In the genomic region with DNA sequence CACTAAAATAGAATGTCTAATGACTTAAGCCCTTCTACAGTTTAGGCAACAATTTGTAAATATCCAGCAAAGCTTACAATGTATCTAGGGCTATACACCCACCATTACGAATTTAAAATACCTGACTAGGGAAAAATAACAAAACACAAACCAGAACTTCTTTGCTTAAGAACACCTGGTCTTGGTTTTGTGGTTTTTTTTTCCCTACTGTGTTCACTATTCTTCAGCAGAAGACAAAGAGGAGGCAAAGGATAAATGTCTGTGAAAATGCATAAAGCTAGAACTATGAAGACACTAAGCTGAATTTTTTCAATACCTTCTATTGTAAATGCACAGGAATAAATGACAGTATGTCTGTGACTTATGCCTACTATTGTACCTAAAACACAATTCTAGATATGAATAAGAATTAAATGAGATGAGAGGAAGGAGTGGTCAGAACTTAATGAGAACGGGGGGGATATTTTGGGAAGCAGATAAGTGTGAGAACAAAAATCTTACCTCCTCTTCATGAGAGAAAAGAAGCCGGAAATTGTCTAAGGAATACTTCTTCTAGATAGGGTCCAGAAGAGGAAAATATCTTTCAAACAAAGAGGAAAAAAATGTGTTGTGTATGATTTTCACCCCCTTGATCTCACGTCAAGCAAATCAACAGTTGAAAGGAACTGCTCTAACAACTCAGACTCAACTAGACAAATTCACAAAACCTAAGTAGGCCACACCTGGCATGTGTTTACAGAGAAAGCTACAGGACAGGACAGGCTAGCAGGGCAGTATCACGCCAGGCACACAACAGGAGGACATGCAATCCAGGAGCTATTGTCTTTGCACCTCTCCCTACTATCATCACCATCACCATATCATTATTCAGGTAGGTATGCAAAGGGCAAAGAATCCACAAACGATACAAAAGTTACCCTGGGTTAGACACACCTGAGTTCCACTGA, we compare ENCODE assay signal across 11 cellular contexts.
DNase-seq lines count a peak whose midpoint lies in the region; ATAC-seq, FAIRE-seq and TF ChIP-seq lines count a peak whose summit lies in the region.
"Had no signal": no experiment of that assay in that cellular context is flagged by ENCODE, and none has a peak within 500 bp of the region (broad histone marks: within the 10 kb centered on the region; RNA-seq: fewer than 3 reads in every experiment).

No MANE protein-coding gene starts in this region.

- no peak for TF ChIP-seq POLR2A in GM12891 (IDR thresholded peaks at IDR 0.05; ENCODE audit: low read depth, low read length)

- H3K9me3 ChIP-seq in BLaER1 treated with 17β-estradiol and CSF1 and Interleukin-3, amounts not matched to agents 10 nM and 100 nM (replicated peaks in 1 of 11): peaks cover 0 to 4% (median 0%) of the 10 kb centered on the region in 11 experiments; a peak in 1 of 22 replicates
- H3K9me3 ChIP-seq in SK-N-MC (ENCODE audit: low read depth, low read length) (0 out of 2 replicates have a peak, but pooled peaks cover 2% of the 10 kb centered on the region), lower lobe of right lung (no peaks in the 10 kb centered on the region)

- H3K4me2 ChIP-seq in BLaER1 treated with 17β-estradiol and CSF1 and Interleukin-3, amounts not matched to agents 10 nM and 100 nM: peak overlapping the region; percentile 29 to 70 (median 50); a peak in 19 of 22 replicates

- intact Hi-C loops in left colon (cut with DNase I, micrococcal nuclease) (no loop called here), lower lobe of right lung (cut with DNase I) (no loop called here)

- peaks cover 0 to 62% (median 26%) of the 10 kb centered on the region in 11 experiments; a peak in 15 of 22 replicates for H3K36me3 ChIP-seq in BLaER1 treated with 17β-estradiol and CSF1 and Interleukin-3, amounts not matched to agents 10 nM and 100 nM
- H3K36me3 ChIP-seq in SK-N-MC (ENCODE audit: insufficient read depth, low read length) (peaks cover 34% of the 10 kb centered on the region), lower lobe of right lung (no peaks in the 10 kb centered on the region)

- H3K9ac ChIP-seq in BLaER1 treated with 17β-estradiol and CSF1 and Interleukin-3, amounts not matched to agents 10 nM and 100 nM: peak overlapping the region in 2 of 11 experiments; percentile 11 to 21; a peak in 2 of 22 replicates
- H3K9ac ChIP-seq in SK-N-MC (ENCODE audit: insufficient read length): no peak overlapping the region

- peak overlapping the region in 5 of 11 experiments; percentile 4 to 42 (median 25); a peak in 4 of 22 replicates for H3K27ac ChIP-seq in BLaER1 treated with 17β-estradiol and CSF1 and Interleukin-3, amounts not matched to agents 10 nM and 100 nM
- H3K27ac ChIP-seq in SK-N-MC (peak overlapping the region; percentile 25; the same call in 1 of the 2 replicates), lower lobe of right lung (no peak overlapping the region)

- no peak for TF ChIP-seq CTCF in lower lobe of right lung (IDR thresholded peaks at IDR 0.05)

- H3K4me1 ChIP-seq in BLaER1 treated with 17β-estradiol and CSF1 and Interleukin-3, amounts not matched to agents 10 nM and 100 nM: peaks cover 29 to 81% (median 52%) of the 10 kb centered on the region in 10 experiments
- peaks cover 47% of the 10 kb centered on the region for H3K4me1 ChIP-seq in lower lobe of right lung

- H4K20me1 ChIP-seq in BLaER1 treated with 17β-estradiol and CSF1 and Interleukin-3, amounts not matched to agents 10 nM and 100 nM: peaks cover 96 to 100% (median 99%) of the 10 kb centered on the region in 11 experiments

- peak; percentile 75 for ATAC-seq in left colon
- ATAC-seq in lower lobe of right lung: no peak
- ATAC-seq in HG03460 (IDR thresholded peaks at IDR 0.05; ENCODE audit: unreplicated experiment): no peak
- ATAC-seq: Right ventricle myocardium inferior had no signal

- no peak overlapping the region for H3K4me3 ChIP-seq in BLaER1 treated with 17β-estradiol and CSF1 and Interleukin-3, amounts not matched to agents 10 nM and 100 nM
- no peak overlapping the region for H3K4me3 ChIP-seq in SK-N-MC
- H3K4me3 ChIP-seq in lower lobe of right lung: no peak overlapping the region

- DNase-seq in GM12891 (ENCODE audit: insufficient read length, low spot score) (no peak), SK-N-MC (ENCODE audit: low read depth, low spot score) (no peak), left colon (no peak), OCI-M1 (lab: John Stamatoyannopoulos, UW) (no peak), lower lobe of right lung (no peak), CD1c-positive myeloid dendritic cell (ENCODE audit: extremely low spot score) (no peak)
- DNase-seq: foreskin melanocyte, NCI-H1694 had no signal

- peak; percentile 91 for FAIRE-seq in GM12891 (lab: Jason Lieb, UNC)

- no peaks in the 10 kb centered on the region for H3K27me3 ChIP-seq in BLaER1 treated with 17β-estradiol and CSF1 and Interleukin-3, amounts not matched to agents 10 nM and 100 nM
- H3K27me3 ChIP-seq in lower lobe of right lung (ENCODE audit: low read depth): no peaks in the 10 kb centered on the region

TF ChIP-seq in GM12891, 5 proteins besides CTCF, POLR2A, EP300 and RAD21:
- TF ChIP-seq POU2F2 (IDR thresholded peaks at IDR 0.05; ENCODE audit: low read depth, low read length) (no peak), PAX5 (IDR thresholded peaks at IDR 0.05; ENCODE audit: insufficient read depth, low read length, severe bottlenecking) (no peak)
